Comparison of ENCODE assay signal across 2 cellular contexts in the genomic region with DNA sequence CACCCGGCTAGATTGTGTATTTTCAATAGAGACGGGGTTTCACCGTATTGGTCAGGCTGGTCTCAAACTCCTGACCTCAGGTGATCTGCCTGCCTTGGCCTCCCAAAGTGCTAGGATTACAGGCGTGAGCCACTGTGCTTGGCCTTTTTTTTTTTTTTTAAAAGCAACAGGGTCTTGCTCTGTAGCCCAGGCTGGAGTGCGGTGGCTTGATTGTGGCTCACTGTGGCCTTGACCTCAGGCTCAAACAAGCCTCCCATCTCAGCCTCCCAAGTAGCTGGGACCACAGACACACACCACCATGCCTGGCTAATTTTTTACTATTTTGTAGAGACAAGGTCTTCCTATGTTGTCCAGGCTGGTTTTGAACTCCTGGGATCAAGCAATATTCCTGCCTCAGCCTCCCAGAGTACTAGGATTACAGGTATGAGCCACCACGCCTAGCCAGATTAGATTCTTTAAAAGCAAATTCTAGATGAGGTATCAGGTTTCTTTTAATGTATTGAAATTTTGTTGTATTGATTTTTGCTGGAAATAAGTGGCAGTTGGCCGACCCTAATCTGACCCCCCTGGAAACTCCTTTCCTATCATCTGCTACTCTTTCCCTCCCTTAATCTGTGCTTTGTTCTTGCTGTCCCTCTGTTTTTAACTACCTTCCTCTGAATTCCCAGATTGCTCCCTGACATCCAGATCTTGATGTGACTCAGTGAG.
TF ChIP-seq lines count a peak whose summit lies in the region.

No MANE protein-coding gene starts in this region.

TF ChIP-seq in HepG2, 621 proteins besides CTCF, POLR2A, EP300 and RAD21 (continues in another document):
- TF ChIP-seq RXRB (CRISPR knock-in tag; IDR thresholded peaks at IDR 0.05; ENCODE audit: borderline replicate concordance), result no peak
- no peak for TF ChIP-seq ISL2 (CRISPR knock-in tag; IDR thresholded peaks at IDR 0.05)
- TF ChIP-seq MED1 (CRISPR knock-in tag; IDR thresholded peaks at IDR 0.05), result no peak
- no peak for TF ChIP-seq ZNF615 (CRISPR knock-in tag; IDR thresholded peaks at IDR 0.05; ENCODE audit: borderline replicate concordance)
- TF ChIP-seq SP2 (CRISPR knock-in tag; IDR thresholded peaks at IDR 0.05), result no peak
- no peak for TF ChIP-seq ESRRA (CRISPR knock-in tag; IDR thresholded peaks at IDR 0.05; ENCODE audit: low read depth)
- TF ChIP-seq ZSCAN31 (CRISPR knock-in tag; IDR thresholded peaks at IDR 0.05; ENCODE audit: low read depth), result no peak
- TF ChIP-seq, protein P1, sequence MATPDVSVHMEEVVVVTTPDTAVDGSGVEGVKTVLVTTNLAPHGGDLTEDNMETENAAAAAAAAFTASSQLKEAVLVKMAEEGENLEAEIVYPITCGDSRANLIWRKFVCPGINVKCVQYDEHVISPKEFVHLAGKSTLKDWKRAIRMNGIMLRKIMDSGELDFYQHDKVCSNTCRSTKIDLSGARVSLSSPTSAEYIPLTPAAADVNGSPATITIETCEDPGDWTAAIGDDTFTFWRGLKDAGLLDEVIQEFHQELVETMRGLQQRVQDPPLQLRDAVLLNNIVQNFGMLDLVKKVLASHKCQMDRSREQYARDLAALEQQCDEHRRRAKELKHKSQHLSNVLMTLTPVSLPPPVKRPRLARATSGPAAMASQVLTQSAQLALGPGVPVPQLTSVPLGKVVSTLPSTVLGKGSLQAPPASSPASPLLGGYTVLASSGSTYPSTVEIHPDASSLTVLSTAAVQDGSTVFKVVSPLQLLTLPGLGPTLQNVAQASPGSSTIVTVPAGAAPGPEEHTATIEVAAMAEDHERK (CRISPR knock-in tag; IDR thresholded peaks at IDR 0.05; ENCODE audit: low read depth), result no peak
- TF ChIP-seq NFE2L1 (CRISPR knock-in tag; IDR thresholded peaks at IDR 0.05; ENCODE audit: borderline replicate concordance), result no peak
- TF ChIP-seq, protein P2, sequence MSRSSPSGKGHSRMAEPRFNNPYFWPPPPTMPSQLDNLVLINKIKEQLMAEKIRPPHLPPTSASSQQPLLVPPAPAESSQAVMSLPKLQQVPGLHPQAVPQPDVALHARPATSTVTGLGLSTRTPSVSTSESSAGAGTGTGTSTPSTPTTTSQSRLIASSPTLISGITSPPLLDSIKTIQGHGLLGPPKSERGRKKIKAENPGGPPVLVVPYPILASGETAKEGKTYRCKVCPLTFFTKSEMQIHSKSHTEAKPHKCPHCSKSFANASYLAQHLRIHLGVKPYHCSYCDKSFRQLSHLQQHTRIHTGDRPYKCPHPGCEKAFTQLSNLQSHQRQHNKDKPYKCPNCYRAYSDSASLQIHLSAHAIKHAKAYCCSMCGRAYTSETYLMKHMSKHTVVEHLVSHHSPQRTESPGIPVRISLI (CRISPR knock-in tag; IDR thresholded peaks at IDR 0.05; ENCODE audit: borderline replicate concordance), result peak; percentile 24; the same call in 1 of the 2 replicates
- no peak for TF ChIP-seq ZNF124 (CRISPR knock-in tag; IDR thresholded peaks at IDR 0.05)
- TF ChIP-seq ZMYM4 (CRISPR knock-in tag; IDR thresholded peaks at IDR 0.05), result peak; percentile 16; the same call in 1 of the 2 replicates
- TF ChIP-seq, protein P3, sequence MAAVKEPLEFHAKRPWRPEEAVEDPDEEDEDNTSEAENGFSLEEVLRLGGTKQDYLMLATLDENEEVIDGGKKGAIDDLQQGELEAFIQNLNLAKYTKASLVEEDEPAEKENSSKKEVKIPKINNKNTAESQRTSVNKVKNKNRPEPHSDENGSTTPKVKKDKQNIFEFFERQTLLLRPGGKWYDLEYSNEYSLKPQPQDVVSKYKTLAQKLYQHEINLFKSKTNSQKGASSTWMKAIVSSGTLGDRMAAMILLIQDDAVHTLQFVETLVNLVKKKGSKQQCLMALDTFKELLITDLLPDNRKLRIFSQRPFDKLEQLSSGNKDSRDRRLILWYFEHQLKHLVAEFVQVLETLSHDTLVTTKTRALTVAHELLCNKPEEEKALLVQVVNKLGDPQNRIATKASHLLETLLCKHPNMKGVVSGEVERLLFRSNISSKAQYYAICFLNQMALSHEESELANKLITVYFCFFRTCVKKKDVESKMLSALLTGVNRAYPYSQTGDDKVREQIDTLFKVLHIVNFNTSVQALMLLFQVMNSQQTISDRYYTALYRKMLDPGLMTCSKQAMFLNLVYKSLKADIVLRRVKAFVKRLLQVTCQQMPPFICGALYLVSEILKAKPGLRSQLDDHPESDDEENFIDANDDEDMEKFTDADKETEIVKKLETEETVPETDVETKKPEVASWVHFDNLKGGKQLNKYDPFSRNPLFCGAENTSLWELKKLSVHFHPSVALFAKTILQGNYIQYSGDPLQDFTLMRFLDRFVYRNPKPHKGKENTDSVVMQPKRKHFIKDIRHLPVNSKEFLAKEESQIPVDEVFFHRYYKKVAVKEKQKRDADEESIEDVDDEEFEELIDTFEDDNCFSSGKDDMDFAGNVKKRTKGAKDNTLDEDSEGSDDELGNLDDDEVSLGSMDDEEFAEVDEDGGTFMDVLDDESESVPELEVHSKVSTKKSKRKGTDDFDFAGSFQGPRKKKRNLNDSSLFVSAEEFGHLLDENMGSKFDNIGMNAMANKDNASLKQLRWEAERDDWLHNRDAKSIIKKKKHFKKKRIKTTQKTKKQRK (IDR thresholded peaks at IDR 0.05; ENCODE audit: low read length), result no peak
- TF ChIP-seq GATAD2A (CRISPR knock-in tag; IDR thresholded peaks at IDR 0.05), result no peak
- no peak for TF ChIP-seq ZNF572 (CRISPR knock-in tag; IDR thresholded peaks at IDR 0.05)
- TF ChIP-seq ZNF121 (CRISPR knock-in tag; IDR thresholded peaks at IDR 0.05), result peak; percentile 72; the same call in 1 of the 2 replicates
- TF ChIP-seq, protein P4, sequence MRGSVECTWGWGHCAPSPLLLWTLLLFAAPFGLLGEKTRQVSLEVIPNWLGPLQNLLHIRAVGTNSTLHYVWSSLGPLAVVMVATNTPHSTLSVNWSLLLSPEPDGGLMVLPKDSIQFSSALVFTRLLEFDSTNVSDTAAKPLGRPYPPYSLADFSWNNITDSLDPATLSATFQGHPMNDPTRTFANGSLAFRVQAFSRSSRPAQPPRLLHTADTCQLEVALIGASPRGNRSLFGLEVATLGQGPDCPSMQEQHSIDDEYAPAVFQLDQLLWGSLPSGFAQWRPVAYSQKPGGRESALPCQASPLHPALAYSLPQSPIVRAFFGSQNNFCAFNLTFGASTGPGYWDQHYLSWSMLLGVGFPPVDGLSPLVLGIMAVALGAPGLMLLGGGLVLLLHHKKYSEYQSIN (CRISPR knock-in tag; IDR thresholded peaks at IDR 0.05; ENCODE audit: borderline replicate concordance), result no peak
- TF ChIP-seq, protein P5, sequence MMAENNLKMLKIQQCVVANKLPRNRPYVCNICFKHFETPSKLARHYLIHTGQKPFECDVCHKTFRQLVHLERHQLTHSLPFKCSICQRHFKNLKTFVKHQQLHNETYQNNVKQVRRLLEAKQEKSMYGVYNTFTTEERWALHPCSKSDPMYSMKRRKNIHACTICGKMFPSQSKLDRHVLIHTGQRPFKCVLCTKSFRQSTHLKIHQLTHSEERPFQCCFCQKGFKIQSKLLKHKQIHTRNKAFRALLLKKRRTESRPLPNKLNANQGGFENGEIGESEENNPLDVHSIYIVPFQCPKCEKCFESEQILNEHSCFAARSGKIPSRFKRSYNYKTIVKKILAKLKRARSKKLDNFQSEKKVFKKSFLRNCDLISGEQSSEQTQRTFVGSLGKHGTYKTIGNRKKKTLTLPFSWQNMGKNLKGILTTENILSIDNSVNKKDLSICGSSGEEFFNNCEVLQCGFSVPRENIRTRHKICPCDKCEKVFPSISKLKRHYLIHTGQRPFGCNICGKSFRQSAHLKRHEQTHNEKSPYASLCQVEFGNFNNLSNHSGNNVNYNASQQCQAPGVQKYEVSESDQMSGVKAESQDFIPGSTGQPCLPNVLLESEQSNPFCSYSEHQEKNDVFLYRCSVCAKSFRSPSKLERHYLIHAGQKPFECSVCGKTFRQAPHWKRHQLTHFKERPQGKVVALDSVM (CRISPR knock-in tag; IDR thresholded peaks at IDR 0.05), result peak; percentile 94
- TF ChIP-seq RCOR2 (CRISPR knock-in tag; IDR thresholded peaks at IDR 0.05), result no peak
- TF ChIP-seq ZNF30 (CRISPR knock-in tag; IDR thresholded peaks at IDR 0.05), result no peak

TF ChIP-seq in K562, 482 proteins besides CTCF, POLR2A, EP300 and RAD21:
- TF ChIP-seq TARDBP (IDR thresholded peaks at IDR 0.05), result no peak
- TF ChIP-seq RNF2 (IDR thresholded peaks at IDR 0.05), result no peak
- no peak for TF ChIP-seq PHF20 (IDR thresholded peaks at IDR 0.05; ENCODE audit: partially characterized antibody)
- no peak for TF ChIP-seq RBFOX2 (IDR thresholded peaks at IDR 0.05; ENCODE audit: low read depth, low read length)
- no peak for TF ChIP-seq RAD51 (IDR thresholded peaks at IDR 0.05; ENCODE audit: borderline replicate concordance, low read depth)
- no peak for TF ChIP-seq ZFPM2 (CRISPR knock-in tag; IDR thresholded peaks at IDR 0.05)
- TF ChIP-seq KLF16 (IDR thresholded peaks at IDR 0.05), result no peak
- TF ChIP-seq ZNF551 (CRISPR knock-in tag; IDR thresholded peaks at IDR 0.05), result no peak
- no peak for TF ChIP-seq NEUROD1 (IDR thresholded peaks at IDR 0.05; ENCODE audit: borderline replicate concordance, low read depth, low read length, partially characterized antibody)
- TF ChIP-seq, protein P6, sequence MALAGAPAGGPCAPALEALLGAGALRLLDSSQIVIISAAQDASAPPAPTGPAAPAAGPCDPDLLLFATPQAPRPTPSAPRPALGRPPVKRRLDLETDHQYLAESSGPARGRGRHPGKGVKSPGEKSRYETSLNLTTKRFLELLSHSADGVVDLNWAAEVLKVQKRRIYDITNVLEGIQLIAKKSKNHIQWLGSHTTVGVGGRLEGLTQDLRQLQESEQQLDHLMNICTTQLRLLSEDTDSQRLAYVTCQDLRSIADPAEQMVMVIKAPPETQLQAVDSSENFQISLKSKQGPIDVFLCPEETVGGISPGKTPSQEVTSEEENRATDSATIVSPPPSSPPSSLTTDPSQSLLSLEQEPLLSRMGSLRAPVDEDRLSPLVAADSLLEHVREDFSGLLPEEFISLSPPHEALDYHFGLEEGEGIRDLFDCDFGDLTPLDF (CRISPR knock-in tag; IDR thresholded peaks at IDR 0.05), result no peak
- TF ChIP-seq NCOA6 (IDR thresholded peaks at IDR 0.05), result no peak
- no peak for TF ChIP-seq SP2 (IDR thresholded peaks at IDR 0.05; ENCODE audit: extremely low read depth, low read depth, low read length, poor library complexity, severe bottlenecking)
- TF ChIP-seq, protein P7, sequence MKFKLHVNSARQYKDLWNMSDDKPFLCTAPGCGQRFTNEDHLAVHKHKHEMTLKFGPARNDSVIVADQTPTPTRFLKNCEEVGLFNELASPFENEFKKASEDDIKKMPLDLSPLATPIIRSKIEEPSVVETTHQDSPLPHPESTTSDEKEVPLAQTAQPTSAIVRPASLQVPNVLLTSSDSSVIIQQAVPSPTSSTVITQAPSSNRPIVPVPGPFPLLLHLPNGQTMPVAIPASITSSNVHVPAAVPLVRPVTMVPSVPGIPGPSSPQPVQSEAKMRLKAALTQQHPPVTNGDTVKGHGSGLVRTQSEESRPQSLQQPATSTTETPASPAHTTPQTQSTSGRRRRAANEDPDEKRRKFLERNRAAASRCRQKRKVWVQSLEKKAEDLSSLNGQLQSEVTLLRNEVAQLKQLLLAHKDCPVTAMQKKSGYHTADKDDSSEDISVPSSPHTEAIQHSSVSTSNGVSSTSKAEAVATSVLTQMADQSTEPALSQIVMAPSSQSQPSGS (CRISPR knock-in tag; IDR thresholded peaks at IDR 0.05), result no peak
- no peak for TF ChIP-seq KDM4B (IDR thresholded peaks at IDR 0.05; ENCODE audit: borderline replicate concordance in 2 of 2, low read depth in 1 of 2)
- no peak for TF ChIP-seq BRD9 (IDR thresholded peaks at IDR 0.05; ENCODE audit: low read depth, partially characterized antibody)
- no peak for TF ChIP-seq CAMTA2 (CRISPR knock-in tag; conservative IDR thresholded peaks at IDR 0.05)
- no peak for TF ChIP-seq KLF6 (CRISPR knock-in tag; IDR thresholded peaks at IDR 0.05; ENCODE audit: borderline replicate concordance)
- TF ChIP-seq, protein P8, sequence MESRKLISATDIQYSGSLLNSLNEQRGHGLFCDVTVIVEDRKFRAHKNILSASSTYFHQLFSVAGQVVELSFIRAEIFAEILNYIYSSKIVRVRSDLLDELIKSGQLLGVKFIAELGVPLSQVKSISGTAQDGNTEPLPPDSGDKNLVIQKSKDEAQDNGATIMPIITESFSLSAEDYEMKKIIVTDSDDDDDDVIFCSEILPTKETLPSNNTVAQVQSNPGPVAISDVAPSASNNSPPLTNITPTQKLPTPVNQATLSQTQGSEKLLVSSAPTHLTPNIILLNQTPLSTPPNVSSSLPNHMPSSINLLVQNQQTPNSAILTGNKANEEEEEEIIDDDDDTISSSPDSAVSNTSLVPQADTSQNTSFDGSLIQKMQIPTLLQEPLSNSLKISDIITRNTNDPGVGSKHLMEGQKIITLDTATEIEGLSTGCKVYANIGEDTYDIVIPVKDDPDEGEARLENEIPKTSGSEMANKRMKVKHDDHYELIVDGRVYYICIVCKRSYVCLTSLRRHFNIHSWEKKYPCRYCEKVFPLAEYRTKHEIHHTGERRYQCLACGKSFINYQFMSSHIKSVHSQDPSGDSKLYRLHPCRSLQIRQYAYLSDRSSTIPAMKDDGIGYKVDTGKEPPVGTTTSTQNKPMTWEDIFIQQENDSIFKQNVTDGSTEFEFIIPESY (CRISPR knock-in tag; IDR thresholded peaks at IDR 0.05), result no peak
- no peak for TF ChIP-seq CHD2 (IDR thresholded peaks at IDR 0.05; ENCODE audit: low read depth, low read length)
- no peak for TF ChIP-seq PHB (CRISPR knock-in tag; IDR thresholded peaks at IDR 0.05)
